Comparison of ENCODE assay signal across 21 cellular contexts in genomic region chr3:175384569-175384968, GRCh38.
"Had no signal": no experiment of that assay in that cellular context is flagged by ENCODE, and none has a peak within 500 bp of the region (broad histone marks: within the 10 kb centered on the region; RNA-seq: fewer than 3 reads in every experiment).

No MANE protein-coding gene starts in this region.

- H3K4me1 Mint-ChIP-seq: naive thymus-derived CD4-positive, alpha-beta T cell; stimulated activated naive B cell treated with anti-CD40 and anti-IgM and Interleukin-4, amounts not matched to agents 10 μg/mL and 1 μg/mL and 100 μg/mL, for 72 hours had no signal

- H3K36me3 Mint-ChIP-seq: mesothelial cell of epicardium; naive thymus-derived CD4-positive, alpha-beta T cell; neural progenitor cell; stimulated activated naive B cell treated with anti-CD40 and anti-IgM and Interleukin-4, amounts not matched to agents 10 μg/mL and 1 μg/mL and 100 μg/mL, for 72 hours had no signal

- H3K9me3 ChIP-seq: gastrocnemius medialis, left lung, prostate gland, right atrium auricular region, sigmoid colon, spleen, thoracic aorta, tibial nerve, upper lobe of right lung, uterus had no signal

- H3K4me1 ChIP-seq: gastrocnemius medialis, left lung, prostate gland, right atrium auricular region, sigmoid colon, spleen, upper lobe of right lung, uterus had no signal

- H3K9me3 Mint-ChIP-seq: effector memory CD8-positive, alpha-beta T cell; mesothelial cell of epicardium; nephron; neural progenitor cell; stimulated activated naive B cell treated with anti-CD40 and anti-IgM and Interleukin-4, amounts not matched to agents 10 μg/mL and 1 μg/mL and 100 μg/mL, for 72 hours; stimulated activated naive CD8-positive, alpha-beta T cell treated with anti-CD3 and anti-CD28 coated beads, Interleukin-15, Interleukin-2, amounts not matched to agents 100 ng/mL and 50 ng/mL, for 24 hours had no signal

- H3K9ac ChIP-seq: neural progenitor cell had no signal

- H3K36me3 ChIP-seq: gastrocnemius medialis, left lung, neural progenitor cell, prostate gland, right atrium auricular region, sigmoid colon, spleen, thoracic aorta, tibial nerve, upper lobe of right lung, uterus had no signal

- ATAC-seq: effector memory CD8-positive, alpha-beta T cell; gastrocnemius medialis; left cardiac atrium; left lung; naive thymus-derived CD4-positive, alpha-beta T cell; stimulated activated naive B cell treated with anti-CD40 and anti-IgM and Interleukin-4, amounts not matched to agents 10 μg/mL and 1 μg/mL and 100 μg/mL, for 72 hours; upper lobe of right lung had no signal

- H3K27me3 Mint-ChIP-seq: effector memory CD8-positive, alpha-beta T cell; naive thymus-derived CD4-positive, alpha-beta T cell; stimulated activated naive B cell treated with anti-CD40 and anti-IgM and Interleukin-4, amounts not matched to agents 10 μg/mL and 1 μg/mL and 100 μg/mL, for 72 hours; stimulated activated naive CD8-positive, alpha-beta T cell treated with anti-CD3 and anti-CD28 coated beads, Interleukin-15, Interleukin-2, amounts not matched to agents 100 ng/mL and 50 ng/mL, for 24 hours had no signal

- H3K4me3 Mint-ChIP-seq: effector memory CD8-positive, alpha-beta T cell; mesothelial cell of epicardium; naive thymus-derived CD4-positive, alpha-beta T cell; nephron; neural progenitor cell; stimulated activated naive B cell treated with anti-CD40 and anti-IgM and Interleukin-4, amounts not matched to agents 10 μg/mL and 1 μg/mL and 100 μg/mL, for 72 hours; stimulated activated naive CD8-positive, alpha-beta T cell treated with anti-CD3 and anti-CD28 coated beads, Interleukin-15, Interleukin-2, amounts not matched to agents 100 ng/mL and 50 ng/mL, for 24 hours had no signal

- DNase-seq: cortex of kidney; effector memory CD8-positive, alpha-beta T cell; gastrocnemius medialis; head of caudate nucleus; left cardiac atrium; left lung; mesenchymal stem cell; naive thymus-derived CD4-positive, alpha-beta T cell; sigmoid colon; spleen; stimulated activated naive B cell treated with anti-CD40 and anti-IgM and Interleukin-4, amounts not matched to agents 10 μg/mL and 1 μg/mL and 100 μg/mL, for 72 hours; upper lobe of right lung; uterus had no signal

- H3K27ac Mint-ChIP-seq: effector memory CD8-positive, alpha-beta T cell; mesothelial cell of epicardium; naive thymus-derived CD4-positive, alpha-beta T cell; neural progenitor cell; stimulated activated naive B cell treated with anti-CD40 and anti-IgM and Interleukin-4, amounts not matched to agents 10 μg/mL and 1 μg/mL and 100 μg/mL, for 72 hours; stimulated activated naive CD8-positive, alpha-beta T cell treated with anti-CD3 and anti-CD28 coated beads, Interleukin-15, Interleukin-2, amounts not matched to agents 100 ng/mL and 50 ng/mL, for 24 hours had no signal

- H3K27ac ChIP-seq: gastrocnemius medialis, left lung, neural progenitor cell, prostate gland, right atrium auricular region, sigmoid colon, spleen, thoracic aorta, upper lobe of right lung had no signal

- H3K4me3 ChIP-seq: gastrocnemius medialis, left lung, neural progenitor cell, prostate gland, right atrium auricular region, sigmoid colon, spleen, thoracic aorta, tibial nerve, upper lobe of right lung, uterus had no signal
